ENCODE assay signal across 1 cellular context in the genomic region with DNA sequence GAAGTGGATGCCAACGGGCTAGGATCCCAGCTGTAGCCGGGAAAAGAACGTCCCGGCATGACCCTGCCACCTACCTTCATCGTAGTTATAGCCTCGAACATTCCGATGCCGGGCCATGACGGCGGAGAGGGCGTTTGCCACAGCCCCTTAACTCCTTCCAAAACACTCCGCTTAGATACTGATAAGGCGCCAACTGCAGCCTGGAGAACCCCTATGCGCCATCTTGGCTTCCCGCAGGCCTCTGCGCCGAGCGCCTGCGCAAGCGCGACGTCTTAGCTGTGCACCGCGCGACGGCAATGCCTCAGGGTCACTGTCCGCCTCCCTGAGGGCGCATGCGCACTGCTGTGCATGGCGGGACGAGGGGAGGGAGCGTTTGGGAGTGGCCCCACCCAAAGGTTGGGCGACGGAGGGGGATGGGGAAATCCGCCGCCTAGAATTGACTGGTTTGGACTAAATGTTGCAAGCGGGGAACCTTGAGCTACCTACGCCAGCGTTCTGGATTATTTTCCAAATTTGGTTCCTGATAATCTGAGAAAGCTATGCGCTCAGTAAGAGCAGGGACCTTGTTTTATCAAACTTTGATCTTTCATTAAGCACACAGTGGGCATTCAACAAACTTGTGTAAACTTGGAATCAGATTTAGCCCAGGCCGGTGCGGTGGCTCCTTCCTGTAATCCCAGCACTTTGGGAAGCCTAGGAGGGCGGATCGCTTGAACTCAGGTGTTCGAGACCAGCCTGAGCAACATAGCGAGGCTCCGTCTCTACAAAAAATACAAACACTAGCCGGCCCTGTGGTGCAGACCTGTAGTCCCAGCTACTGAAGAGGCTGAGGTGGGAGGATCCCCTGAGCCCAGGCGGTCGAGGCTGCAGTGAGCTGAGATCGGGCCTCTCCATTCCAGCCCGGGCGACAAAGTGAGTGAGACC.
TF ChIP-seq lines count a peak whose summit lies in the region.

A gene (minus strand): TSS at position 248 of the 924 bp plus-strand sequence. CDS start 131 bp downstream, at position 117.

TF ChIP-seq in WTC11, 78 proteins besides CTCF, POLR2A, EP300 and RAD21 (continued from another document):
- no peak for TF ChIP-seq ESRRA (CRISPR knock-in tag; IDR thresholded peaks at IDR 0.05; ENCODE audit: borderline replicate concordance)
- no peak for TF ChIP-seq ELF4 (CRISPR knock-in tag; IDR thresholded peaks at IDR 0.05; ENCODE audit: low read depth)
- peak; percentile 75; the same call in 1 of the 2 replicates for TF ChIP-seq FOXP1 (CRISPR knock-in tag; IDR thresholded peaks at IDR 0.05; ENCODE audit: borderline replicate concordance)
- no peak for TF ChIP-seq TP53 (CRISPR knock-in tag; IDR thresholded peaks at IDR 0.05)
- TF ChIP-seq CREM (CRISPR knock-in tag; IDR thresholded peaks at IDR 0.05): peak; percentile 91; the same call in 1 of the 2 replicates
- TF ChIP-seq, protein P1, sequence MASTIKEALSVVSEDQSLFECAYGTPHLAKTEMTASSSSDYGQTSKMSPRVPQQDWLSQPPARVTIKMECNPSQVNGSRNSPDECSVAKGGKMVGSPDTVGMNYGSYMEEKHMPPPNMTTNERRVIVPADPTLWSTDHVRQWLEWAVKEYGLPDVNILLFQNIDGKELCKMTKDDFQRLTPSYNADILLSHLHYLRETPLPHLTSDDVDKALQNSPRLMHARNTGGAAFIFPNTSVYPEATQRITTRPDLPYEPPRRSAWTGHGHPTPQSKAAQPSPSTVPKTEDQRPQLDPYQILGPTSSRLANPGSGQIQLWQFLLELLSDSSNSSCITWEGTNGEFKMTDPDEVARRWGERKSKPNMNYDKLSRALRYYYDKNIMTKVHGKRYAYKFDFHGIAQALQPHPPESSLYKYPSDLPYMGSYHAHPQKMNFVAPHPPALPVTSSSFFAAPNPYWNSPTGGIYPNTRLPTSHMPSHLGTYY (CRISPR knock-in tag; IDR thresholded peaks at IDR 0.05): no peak
- TF ChIP-seq JAZF1 (CRISPR knock-in tag; IDR thresholded peaks at IDR 0.05): no peak
- TF ChIP-seq, protein P2, sequence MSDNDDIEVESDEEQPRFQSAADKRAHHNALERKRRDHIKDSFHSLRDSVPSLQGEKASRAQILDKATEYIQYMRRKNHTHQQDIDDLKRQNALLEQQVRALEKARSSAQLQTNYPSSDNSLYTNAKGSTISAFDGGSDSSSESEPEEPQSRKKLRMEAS (CRISPR knock-in tag; IDR thresholded peaks at IDR 0.05): peak; percentile 84
- TF ChIP-seq, protein P3, sequence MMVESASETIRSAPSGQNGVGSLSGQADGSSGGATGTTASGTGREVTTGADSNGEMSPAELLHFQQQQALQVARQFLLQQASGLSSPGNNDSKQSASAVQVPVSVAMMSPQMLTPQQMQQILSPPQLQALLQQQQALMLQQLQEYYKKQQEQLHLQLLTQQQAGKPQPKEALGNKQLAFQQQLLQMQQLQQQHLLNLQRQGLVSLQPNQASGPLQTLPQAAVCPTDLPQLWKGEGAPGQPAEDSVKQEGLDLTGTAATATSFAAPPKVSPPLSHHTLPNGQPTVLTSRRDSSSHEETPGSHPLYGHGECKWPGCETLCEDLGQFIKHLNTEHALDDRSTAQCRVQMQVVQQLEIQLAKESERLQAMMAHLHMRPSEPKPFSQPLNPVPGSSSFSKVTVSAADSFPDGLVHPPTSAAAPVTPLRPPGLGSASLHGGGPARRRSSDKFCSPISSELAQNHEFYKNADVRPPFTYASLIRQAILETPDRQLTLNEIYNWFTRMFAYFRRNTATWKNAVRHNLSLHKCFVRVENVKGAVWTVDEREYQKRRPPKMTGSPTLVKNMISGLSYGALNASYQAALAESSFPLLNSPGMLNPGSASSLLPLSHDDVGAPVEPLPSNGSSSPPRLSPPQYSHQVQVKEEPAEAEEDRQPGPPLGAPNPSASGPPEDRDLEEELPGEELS (CRISPR knock-in tag; IDR thresholded peaks at IDR 0.05): 0 out of 2 replicates have a peak, but pooled peaks have one; percentile 50
- TF ChIP-seq ZBTB21 (CRISPR knock-in tag; IDR thresholded peaks at IDR 0.05; ENCODE audit: borderline replicate concordance): no peak
- TF ChIP-seq SMAD4 (CRISPR knock-in tag; IDR thresholded peaks at IDR 0.05): no peak
- TF ChIP-seq, protein P4, sequence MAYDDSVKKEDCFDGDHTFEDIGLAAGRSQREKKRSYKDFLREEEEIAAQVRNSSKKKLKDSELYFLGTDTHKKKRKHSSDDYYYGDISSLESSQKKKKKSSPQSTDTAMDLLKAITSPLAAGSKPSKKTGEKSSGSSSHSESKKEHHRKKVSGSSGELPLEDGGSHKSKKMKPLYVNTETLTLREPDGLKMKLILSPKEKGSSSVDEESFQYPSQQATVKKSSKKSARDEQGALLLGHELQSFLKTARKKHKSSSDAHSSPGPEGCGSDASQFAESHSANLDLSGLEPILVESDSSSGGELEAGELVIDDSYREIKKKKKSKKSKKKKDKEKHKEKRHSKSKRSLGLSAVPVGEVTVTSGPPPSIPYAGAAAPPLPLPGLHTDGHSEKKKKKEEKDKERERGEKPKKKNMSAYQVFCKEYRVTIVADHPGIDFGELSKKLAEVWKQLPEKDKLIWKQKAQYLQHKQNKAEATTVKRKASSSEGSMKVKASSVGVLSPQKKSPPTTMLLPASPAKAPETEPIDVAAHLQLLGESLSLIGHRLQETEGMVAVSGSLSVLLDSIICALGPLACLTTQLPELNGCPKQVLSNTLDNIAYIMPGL (CRISPR knock-in tag; IDR thresholded peaks at IDR 0.05): no peak
- TF ChIP-seq, protein P5, sequence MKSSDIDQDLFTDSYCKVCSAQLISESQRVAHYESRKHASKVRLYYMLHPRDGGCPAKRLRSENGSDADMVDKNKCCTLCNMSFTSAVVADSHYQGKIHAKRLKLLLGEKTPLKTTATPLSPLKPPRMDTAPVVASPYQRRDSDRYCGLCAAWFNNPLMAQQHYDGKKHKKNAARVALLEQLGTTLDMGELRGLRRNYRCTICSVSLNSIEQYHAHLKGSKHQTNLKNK (CRISPR knock-in tag; IDR thresholded peaks at IDR 0.05): no peak
- 0 out of 2 replicates have a peak, but pooled peaks have one; percentile 28 for TF ChIP-seq JUN (CRISPR knock-in tag; IDR thresholded peaks at IDR 0.05)
- TF ChIP-seq, protein P6, sequence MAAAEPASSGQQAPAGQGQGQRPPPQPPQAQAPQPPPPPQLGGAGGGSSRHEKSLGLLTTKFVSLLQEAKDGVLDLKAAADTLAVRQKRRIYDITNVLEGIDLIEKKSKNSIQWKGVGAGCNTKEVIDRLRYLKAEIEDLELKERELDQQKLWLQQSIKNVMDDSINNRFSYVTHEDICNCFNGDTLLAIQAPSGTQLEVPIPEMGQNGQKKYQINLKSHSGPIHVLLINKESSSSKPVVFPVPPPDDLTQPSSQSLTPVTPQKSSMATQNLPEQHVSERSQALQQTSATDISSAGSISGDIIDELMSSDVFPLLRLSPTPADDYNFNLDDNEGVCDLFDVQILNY (CRISPR knock-in tag; IDR thresholded peaks at IDR 0.05): peak; percentile 89
- TF ChIP-seq, protein P7, sequence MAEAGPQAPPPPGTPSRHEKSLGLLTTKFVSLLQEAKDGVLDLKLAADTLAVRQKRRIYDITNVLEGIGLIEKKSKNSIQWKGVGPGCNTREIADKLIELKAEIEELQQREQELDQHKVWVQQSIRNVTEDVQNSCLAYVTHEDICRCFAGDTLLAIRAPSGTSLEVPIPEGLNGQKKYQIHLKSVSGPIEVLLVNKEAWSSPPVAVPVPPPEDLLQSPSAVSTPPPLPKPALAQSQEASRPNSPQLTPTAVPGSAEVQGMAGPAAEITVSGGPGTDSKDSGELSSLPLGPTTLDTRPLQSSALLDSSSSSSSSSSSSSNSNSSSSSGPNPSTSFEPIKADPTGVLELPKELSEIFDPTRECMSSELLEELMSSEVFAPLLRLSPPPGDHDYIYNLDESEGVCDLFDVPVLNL (CRISPR knock-in tag; IDR thresholded peaks at IDR 0.05; ENCODE audit: borderline replicate concordance, low read depth): 0 out of 2 replicates have a peak, but pooled peaks have one; percentile 41
- TF ChIP-seq FOXK1 (CRISPR knock-in tag; IDR thresholded peaks at IDR 0.05): peak; percentile 87
- TF ChIP-seq, protein P8, sequence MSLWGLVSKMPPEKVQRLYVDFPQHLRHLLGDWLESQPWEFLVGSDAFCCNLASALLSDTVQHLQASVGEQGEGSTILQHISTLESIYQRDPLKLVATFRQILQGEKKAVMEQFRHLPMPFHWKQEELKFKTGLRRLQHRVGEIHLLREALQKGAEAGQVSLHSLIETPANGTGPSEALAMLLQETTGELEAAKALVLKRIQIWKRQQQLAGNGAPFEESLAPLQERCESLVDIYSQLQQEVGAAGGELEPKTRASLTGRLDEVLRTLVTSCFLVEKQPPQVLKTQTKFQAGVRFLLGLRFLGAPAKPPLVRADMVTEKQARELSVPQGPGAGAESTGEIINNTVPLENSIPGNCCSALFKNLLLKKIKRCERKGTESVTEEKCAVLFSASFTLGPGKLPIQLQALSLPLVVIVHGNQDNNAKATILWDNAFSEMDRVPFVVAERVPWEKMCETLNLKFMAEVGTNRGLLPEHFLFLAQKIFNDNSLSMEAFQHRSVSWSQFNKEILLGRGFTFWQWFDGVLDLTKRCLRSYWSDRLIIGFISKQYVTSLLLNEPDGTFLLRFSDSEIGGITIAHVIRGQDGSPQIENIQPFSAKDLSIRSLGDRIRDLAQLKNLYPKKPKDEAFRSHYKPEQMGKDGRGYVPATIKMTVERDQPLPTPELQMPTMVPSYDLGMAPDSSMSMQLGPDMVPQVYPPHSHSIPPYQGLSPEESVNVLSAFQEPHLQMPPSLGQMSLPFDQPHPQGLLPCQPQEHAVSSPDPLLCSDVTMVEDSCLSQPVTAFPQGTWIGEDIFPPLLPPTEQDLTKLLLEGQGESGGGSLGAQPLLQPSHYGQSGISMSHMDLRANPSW (CRISPR knock-in tag; conservative IDR thresholded peaks at IDR 0.05; ENCODE audit: low read depth): no peak
- TF ChIP-seq NFE2L1 (CRISPR knock-in tag; IDR thresholded peaks at IDR 0.05): no peak; the same call in 1 of the 2 replicates
- TF ChIP-seq, protein P9, sequence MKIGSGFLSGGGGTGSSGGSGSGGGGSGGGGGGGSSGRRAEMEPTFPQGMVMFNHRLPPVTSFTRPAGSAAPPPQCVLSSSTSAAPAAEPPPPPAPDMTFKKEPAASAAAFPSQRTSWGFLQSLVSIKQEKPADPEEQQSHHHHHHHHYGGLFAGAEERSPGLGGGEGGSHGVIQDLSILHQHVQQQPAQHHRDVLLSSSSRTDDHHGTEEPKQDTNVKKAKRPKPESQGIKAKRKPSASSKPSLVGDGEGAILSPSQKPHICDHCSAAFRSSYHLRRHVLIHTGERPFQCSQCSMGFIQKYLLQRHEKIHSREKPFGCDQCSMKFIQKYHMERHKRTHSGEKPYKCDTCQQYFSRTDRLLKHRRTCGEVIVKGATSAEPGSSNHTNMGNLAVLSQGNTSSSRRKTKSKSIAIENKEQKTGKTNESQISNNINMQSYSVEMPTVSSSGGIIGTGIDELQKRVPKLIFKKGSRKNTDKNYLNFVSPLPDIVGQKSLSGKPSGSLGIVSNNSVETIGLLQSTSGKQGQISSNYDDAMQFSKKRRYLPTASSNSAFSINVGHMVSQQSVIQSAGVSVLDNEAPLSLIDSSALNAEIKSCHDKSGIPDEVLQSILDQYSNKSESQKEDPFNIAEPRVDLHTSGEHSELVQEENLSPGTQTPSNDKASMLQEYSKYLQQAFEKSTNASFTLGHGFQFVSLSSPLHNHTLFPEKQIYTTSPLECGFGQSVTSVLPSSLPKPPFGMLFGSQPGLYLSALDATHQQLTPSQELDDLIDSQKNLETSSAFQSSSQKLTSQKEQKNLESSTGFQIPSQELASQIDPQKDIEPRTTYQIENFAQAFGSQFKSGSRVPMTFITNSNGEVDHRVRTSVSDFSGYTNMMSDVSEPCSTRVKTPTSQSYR (CRISPR knock-in tag; IDR thresholded peaks at IDR 0.05): peak; percentile 82; the same call in 1 of the 2 replicates
- TF ChIP-seq, protein P10, sequence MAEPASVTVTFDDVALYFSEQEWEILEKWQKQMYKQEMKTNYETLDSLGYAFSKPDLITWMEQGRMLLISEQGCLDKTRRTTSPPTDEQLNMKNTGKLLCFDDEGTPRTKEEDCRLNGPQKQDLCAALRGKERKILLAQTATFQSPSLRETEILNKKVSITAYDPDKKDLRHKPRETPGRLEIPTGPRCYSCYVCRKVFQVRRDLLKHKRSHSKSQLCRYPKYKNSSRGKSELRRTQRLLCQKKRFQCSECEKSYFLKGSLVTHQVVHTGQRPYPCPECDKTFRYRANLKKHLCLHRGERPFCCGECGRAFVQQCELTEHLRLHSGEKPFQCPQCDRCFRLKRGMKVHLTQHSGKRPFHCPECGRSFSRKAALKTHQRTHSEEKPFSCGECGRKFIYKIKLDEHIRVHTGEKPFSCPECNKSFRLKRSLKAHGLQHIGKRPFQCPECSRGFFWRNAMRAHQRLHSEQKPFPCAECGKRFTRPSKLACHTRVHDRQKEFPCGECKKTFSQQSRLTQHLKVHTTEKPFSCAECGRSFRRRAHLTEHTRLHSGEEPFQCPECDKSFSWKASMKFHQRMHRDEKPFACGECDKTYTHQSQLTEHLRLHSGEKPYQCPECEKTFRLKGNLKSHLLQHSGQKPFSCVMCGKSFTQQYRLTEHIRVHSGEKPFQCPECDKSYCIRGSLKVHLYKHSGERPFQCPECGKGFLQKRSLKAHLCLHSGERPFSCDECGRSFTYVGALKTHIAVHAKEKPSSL (CRISPR knock-in tag; conservative IDR thresholded peaks at IDR 0.05): no peak
- TF ChIP-seq, protein P11, sequence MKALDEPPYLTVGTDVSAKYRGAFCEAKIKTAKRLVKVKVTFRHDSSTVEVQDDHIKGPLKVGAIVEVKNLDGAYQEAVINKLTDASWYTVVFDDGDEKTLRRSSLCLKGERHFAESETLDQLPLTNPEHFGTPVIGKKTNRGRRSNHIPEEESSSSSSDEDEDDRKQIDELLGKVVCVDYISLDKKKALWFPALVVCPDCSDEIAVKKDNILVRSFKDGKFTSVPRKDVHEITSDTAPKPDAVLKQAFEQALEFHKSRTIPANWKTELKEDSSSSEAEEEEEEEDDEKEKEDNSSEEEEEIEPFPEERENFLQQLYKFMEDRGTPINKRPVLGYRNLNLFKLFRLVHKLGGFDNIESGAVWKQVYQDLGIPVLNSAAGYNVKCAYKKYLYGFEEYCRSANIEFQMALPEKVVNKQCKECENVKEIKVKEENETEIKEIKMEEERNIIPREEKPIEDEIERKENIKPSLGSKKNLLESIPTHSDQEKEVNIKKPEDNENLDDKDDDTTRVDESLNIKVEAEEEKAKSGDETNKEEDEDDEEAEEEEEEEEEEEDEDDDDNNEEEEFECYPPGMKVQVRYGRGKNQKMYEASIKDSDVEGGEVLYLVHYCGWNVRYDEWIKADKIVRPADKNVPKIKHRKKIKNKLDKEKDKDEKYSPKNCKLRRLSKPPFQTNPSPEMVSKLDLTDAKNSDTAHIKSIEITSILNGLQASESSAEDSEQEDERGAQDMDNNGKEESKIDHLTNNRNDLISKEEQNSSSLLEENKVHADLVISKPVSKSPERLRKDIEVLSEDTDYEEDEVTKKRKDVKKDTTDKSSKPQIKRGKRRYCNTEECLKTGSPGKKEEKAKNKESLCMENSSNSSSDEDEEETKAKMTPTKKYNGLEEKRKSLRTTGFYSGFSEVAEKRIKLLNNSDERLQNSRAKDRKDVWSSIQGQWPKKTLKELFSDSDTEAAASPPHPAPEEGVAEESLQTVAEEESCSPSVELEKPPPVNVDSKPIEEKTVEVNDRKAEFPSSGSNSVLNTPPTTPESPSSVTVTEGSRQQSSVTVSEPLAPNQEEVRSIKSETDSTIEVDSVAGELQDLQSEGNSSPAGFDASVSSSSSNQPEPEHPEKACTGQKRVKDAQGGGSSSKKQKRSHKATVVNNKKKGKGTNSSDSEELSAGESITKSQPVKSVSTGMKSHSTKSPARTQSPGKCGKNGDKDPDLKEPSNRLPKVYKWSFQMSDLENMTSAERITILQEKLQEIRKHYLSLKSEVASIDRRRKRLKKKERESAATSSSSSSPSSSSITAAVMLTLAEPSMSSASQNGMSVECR (CRISPR knock-in tag; IDR thresholded peaks at IDR 0.05; ENCODE audit: borderline replicate concordance): peak; percentile 74; the same call in 1 of the 2 replicates
- peak; percentile 87 for TF ChIP-seq TEAD1 (CRISPR knock-in tag; IDR thresholded peaks at IDR 0.05)
- no peak for TF ChIP-seq ZNF138 (CRISPR knock-in tag; conservative IDR thresholded peaks at IDR 0.05)
